ENCODE assay signal across 1 cellular context in genomic region chr1:21657456-21658190, GRCh38.
TF ChIP-seq lines count a peak whose summit lies in the region.

No MANE protein-coding gene starts in this region.

TF ChIP-seq in HCT116, 20 proteins besides CTCF, POLR2A, EP300 and RAD21:
- TF ChIP-seq JUND (IDR thresholded peaks at IDR 0.05) (no peak), SP1 (IDR thresholded peaks at IDR 0.05; ENCODE audit: low read depth) (no peak), CBX3 (IDR thresholded peaks at IDR 0.05; ENCODE audit: low read depth) (no peak), ZBTB33 (IDR thresholded peaks at IDR 0.05; ENCODE audit: extremely low read depth, insufficient replicate concordance, low read length) (no peak), SRF (IDR thresholded peaks at IDR 0.05; ENCODE audit: low read depth) (no peak), ATF3 (IDR thresholded peaks at IDR 0.05) (no peak), EZH2 (IDR thresholded peaks at IDR 0.05) (no peak), REST (IDR thresholded peaks at IDR 0.05; ENCODE audit: low read depth) (no peak), ZFX (IDR thresholded peaks at IDR 0.05) (no peak), TCF7L2 (IDR thresholded peaks at IDR 0.05; ENCODE audit: borderline replicate concordance, extremely low read depth, insufficient read depth, insufficient read length) (no peak), CEBPB (IDR thresholded peaks at IDR 0.05; ENCODE audit: low read depth) (no peak), MAX (IDR thresholded peaks at IDR 0.05) (no peak), FOSL1 (IDR thresholded peaks at IDR 0.05; ENCODE audit: low read depth) (no peak), ZNF274 (IDR thresholded peaks at IDR 0.05; ENCODE audit: low read depth, low read length) (no peak), ELF1 (IDR thresholded peaks at IDR 0.05; ENCODE audit: borderline replicate concordance, low read depth) (no peak), EZH2phosphoT487 (IDR thresholded peaks at IDR 0.05; ENCODE audit: borderline replicate concordance) (no peak), SIN3A (IDR thresholded peaks at IDR 0.05; ENCODE audit: low read depth) (no peak), POLR2AphosphoS5 (IDR thresholded peaks at IDR 0.05; ENCODE audit: low read depth, low read length) (no peak)
